19 cellular contexts compared by ENCODE assay signal in the genomic region with DNA sequence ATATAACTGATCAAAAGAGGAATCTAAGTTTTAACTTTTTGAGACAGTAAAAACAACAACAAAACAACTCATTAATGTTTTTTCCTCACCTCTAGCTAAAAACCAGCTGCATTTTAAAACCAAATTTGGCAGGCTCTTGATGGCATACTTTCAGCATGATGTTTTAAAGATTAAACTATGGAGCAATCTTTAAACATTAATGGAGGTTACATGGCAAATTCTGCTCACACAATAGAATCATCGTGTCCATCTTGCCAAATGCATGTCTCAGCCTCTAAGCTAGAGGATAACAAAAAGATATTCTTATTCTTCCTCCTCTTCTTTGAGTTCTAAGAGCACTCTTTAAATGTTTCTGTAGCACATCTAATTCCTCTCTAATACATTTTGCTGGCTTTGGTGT.
DNase-seq lines count a peak whose midpoint lies in the region; ATAC-seq and TF ChIP-seq lines count a peak whose summit lies in the region.
"Had no signal": no experiment of that assay in that cellular context is flagged by ENCODE, and none has a peak within 500 bp of the region (broad histone marks: within the 10 kb centered on the region; RNA-seq: fewer than 3 reads in every experiment).

No MANE protein-coding gene starts in this region.

- 38 to 42% methylated on average over 1 of the region's 1 CpG for WGBS in body of pancreas, 2 donors

- H3K4me1 ChIP-seq in breast epithelium (no peaks in the 10 kb centered on the region), body of pancreas (no peaks in the 10 kb centered on the region), upper lobe of right lung (no peaks in the 10 kb centered on the region), Karpas-422 (ENCODE audit: low read length) (no peaks in the 10 kb centered on the region)

- no peaks in the 10 kb centered on the region for H3K4me1 Mint-ChIP-seq in MCF 10A (ENCODE audit: insufficient read depth, unreplicated experiment)
- H3K4me1 Mint-ChIP-seq in activated naive CD4-positive, alpha-beta T cell treated with anti-CD3 and anti-CD28 coated beads, Interleukin-2, amount 10 ng/mL, durations not matched to agents 7 days and 5 days, result no peaks in the 10 kb centered on the region

- H3K9me2 ChIP-seq in Karpas-422 (replicated peaks; ENCODE audit: insufficient read depth, low read length), result no peaks in the 10 kb centered on the region

- H3K4me3 ChIP-seq in breast epithelium (no peak overlapping the region), body of pancreas (no peak overlapping the region), upper lobe of right lung (no peak overlapping the region), Karpas-422 (ENCODE audit: low read length) (no peak overlapping the region)

- H3K27me3 ChIP-seq in breast epithelium (no peaks in the 10 kb centered on the region), body of pancreas (no peaks in the 10 kb centered on the region), upper lobe of right lung (no peaks in the 10 kb centered on the region), Karpas-422 (ENCODE audit: low read length) (no peaks in the 10 kb centered on the region)

- POLR2A ChIA-PET in MCF 10A (lab: Yijun Ruan, JAX), result no interaction called here

- H3K4me2 ChIP-seq in Karpas-422 (ENCODE audit: low read depth, low read length, poor library complexity, severe bottlenecking), result no peak overlapping the region

- H3K9me3 Mint-ChIP-seq in MCF 10A (ENCODE audit: unreplicated experiment), result no peaks in the 10 kb centered on the region
- no peaks in the 10 kb centered on the region for H3K9me3 Mint-ChIP-seq in activated naive CD4-positive, alpha-beta T cell treated with anti-CD3 and anti-CD28 coated beads, Interleukin-2, amount 10 ng/mL, durations not matched to agents 7 days and 5 days

- no peak overlapping the region for H3K27ac Mint-ChIP-seq in MCF 10A (ENCODE audit: low read depth, unreplicated experiment)
- no peak overlapping the region for H3K27ac Mint-ChIP-seq in activated naive CD4-positive, alpha-beta T cell treated with anti-CD3 and anti-CD28 coated beads, Interleukin-2, amount 10 ng/mL, durations not matched to agents 7 days and 5 days

- intact Hi-C loops in MCF 10A (cut with micrococcal nuclease), result no loop called here
- intact Hi-C loops in breast epithelium (cut with DNase I; ENCODE audit: low total_unique reads), result no loop called here
- intact Hi-C loops in body of pancreas (cut with DNase I), result no loop called here
- intact Hi-C loops in upper lobe of right lung (cut with DNase I), result no loop called here

- H3K27me3 Mint-ChIP-seq in MCF 10A (ENCODE audit: insufficient read depth, unreplicated experiment), result peaks cover 15% of the 10 kb centered on the region
- no peaks in the 10 kb centered on the region for H3K27me3 Mint-ChIP-seq in activated naive CD4-positive, alpha-beta T cell treated with anti-CD3 and anti-CD28 coated beads, Interleukin-2, amount 10 ng/mL, durations not matched to agents 7 days and 5 days

- BruUV-seq in MCF 10A (replicated peaks; lab: Mats Ljungman, UMichigan), result no TSS peak

- H2AFZ ChIP-seq in Karpas-422 (ENCODE audit: low read length), result no peak overlapping the region

- TF ChIP-seq POLR2A in breast epithelium (IDR thresholded peaks at IDR 0.05), result no peak
- no peak for TF ChIP-seq POLR2A in body of pancreas (IDR thresholded peaks at IDR 0.05)

- no peaks in the 10 kb centered on the region for H3K9me3 ChIP-seq in breast epithelium
- no peaks in the 10 kb centered on the region for H3K9me3 ChIP-seq in body of pancreas
- no peaks in the 10 kb centered on the region for H3K9me3 ChIP-seq in upper lobe of right lung
- no peaks in the 10 kb centered on the region for H3K9me3 ChIP-seq in Karpas-422 (ENCODE audit: low read length)

- no peak overlapping the region for H3K27ac ChIP-seq in breast epithelium
- no peak overlapping the region for H3K27ac ChIP-seq in body of pancreas
- H3K27ac ChIP-seq in upper lobe of right lung, result no peak overlapping the region
- no peak overlapping the region for H3K27ac ChIP-seq in Karpas-422 (ENCODE audit: low read length)

- no peaks in the 10 kb centered on the region for H4K20me1 ChIP-seq in Karpas-422 (ENCODE audit: insufficient read depth, low read depth, low read length)

- no peak overlapping the region for H3K4me3 Mint-ChIP-seq in MCF 10A (ENCODE audit: unreplicated experiment)
- H3K4me3 Mint-ChIP-seq in activated naive CD4-positive, alpha-beta T cell treated with anti-CD3 and anti-CD28 coated beads, Interleukin-2, amount 10 ng/mL, durations not matched to agents 7 days and 5 days, result no peak overlapping the region

- ATAC-seq in body of pancreas, result peak; percentile 47
- no peak for ATAC-seq in upper lobe of right lung

- H3K36me3 ChIP-seq in breast epithelium (no peaks in the 10 kb centered on the region), body of pancreas (replicated peaks in 1 of 2; ENCODE audit: insufficient read depth in 1 of 2, low read depth in 2 of 2) (no peaks in the 10 kb centered on the region), upper lobe of right lung (no peaks in the 10 kb centered on the region), Karpas-422 (ENCODE audit: insufficient read depth, low read length) (no peaks in the 10 kb centered on the region)

- no peaks in the 10 kb centered on the region for H3K79me2 ChIP-seq in Karpas-422 (ENCODE audit: low read length)

- CTCF ChIA-PET in MCF 10A (lab: Yijun Ruan, JAX), result interaction anchor here (0.7 to 1.0 kb wide), 2 partner anchors 77 to 93 kb away, joined by 3 to 4 read pairs; no protein-coding TSS in a partner anchor
- CTCF ChIA-PET in activated naive CD4-positive, alpha-beta T cell treated with anti-CD3 and anti-CD28 coated beads, Interleukin-2, amount 10 ng/mL, durations not matched to agents 7 days and 5 days (lab: Charles Lee), result no interaction called here

- TF ChIP-seq CTCF in MCF 10A (IDR thresholded peaks at IDR 0.05; ENCODE audit: unreplicated experiment) (no peak), breast epithelium (IDR thresholded peaks at IDR 0.05) (no peak), body of pancreas (IDR thresholded peaks at IDR 0.05) (no peak), upper lobe of right lung (IDR thresholded peaks at IDR 0.05) (no peak)

- H3K36me3 Mint-ChIP-seq in MCF 10A (ENCODE audit: insufficient read depth, unreplicated experiment), result no peaks in the 10 kb centered on the region
- no peaks in the 10 kb centered on the region for H3K36me3 Mint-ChIP-seq in activated naive CD4-positive, alpha-beta T cell treated with anti-CD3 and anti-CD28 coated beads, Interleukin-2, amount 10 ng/mL, durations not matched to agents 7 days and 5 days

- peak; percentile 5 for DNase-seq in MCF 10A (ENCODE audit: unreplicated experiment)
- no peak for DNase-seq in breast epithelium (ENCODE audit: low spot score in 2 of 2)
- DNase-seq in body of pancreas, result no peak
- peak; percentile 13 for DNase-seq in kidney tubule cell (ENCODE audit: low spot score)
- DNase-seq in NCI-H2029 (lab: John Stamatoyannopoulos, UW), result no peak
- no peak for DNase-seq in activated naive CD4-positive, alpha-beta T cell treated with anti-CD3 and anti-CD28 coated beads, Interleukin-2, amount 10 ng/mL, durations not matched to agents 7 days and 5 days
- no peak for DNase-seq in upper lobe of right lung
- DNase-seq in Karpas-422, result no peak
- DNase-seq: 8988T, C1 segment of cervical spinal cord, DMS 273 treated with DMSO at 0.1 percent for 48 hours, GDM1, H7, MM.1S, NCI-H1105, NCI-H1694, NCI-H345, NCI-H69, SHP77 had no signal

- H3K9ac ChIP-seq in Karpas-422 (ENCODE audit: low read length), result no peak overlapping the region

Comparison
In these comparisons a context has a peak if more than half of its experiments do, and no peak if none do; other contexts are left out.
1. DNase-seq: peak in MCF 10A (single experiment) and kidney tubule cell (single experiment); none in breast epithelium (0 of 2), body of pancreas (0 of 4), NCI-H2029 (single experiment), activated naive CD4-positive, alpha-beta T cell treated with anti-CD3 and anti-CD28 coated beads, Interleukin-2, amount 10 ng/mL, durations not matched to agents 7 days and 5 days (single experiment), upper lobe of right lung (single experiment) and Karpas-422 (single experiment).